In the genomic region with DNA sequence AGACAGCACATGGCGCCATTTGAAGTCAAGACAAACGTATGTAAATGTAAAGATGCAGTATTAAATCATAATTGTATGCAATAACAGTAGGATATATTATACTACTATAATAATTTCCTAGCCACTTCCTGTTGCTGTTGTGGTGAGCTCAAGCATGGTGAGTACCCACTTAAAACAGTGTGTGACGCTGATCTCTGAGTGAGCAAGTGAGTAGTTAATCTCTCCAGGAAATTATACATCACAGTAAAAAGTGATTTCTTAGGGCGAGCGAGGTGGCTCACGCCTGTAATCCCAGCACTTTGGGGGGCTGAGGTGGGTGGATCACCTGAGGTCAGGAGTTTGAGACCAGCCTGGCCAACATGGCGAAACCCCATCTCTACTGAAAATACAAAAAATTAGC, we compare ENCODE assay signal across 8 cellular contexts. TPM values are rescaled to one million over a fixed set of nuclear protein-coding genes. Genes with fewer than 3 reads are reported as not detected.
A peak's percentile ranks its signal among the peaks of the same experiment; 100 is the strongest.
DNase-seq lines count a peak whose midpoint lies in the region; ATAC-seq and TF ChIP-seq lines count a peak whose summit lies in the region.
"Not testable (repeated sequence)": the region's sequence is repeated elsewhere in the genome, so short reads cannot be mapped to it uniquely, and the experiment has no call there.

No MANE protein-coding gene starts in this region.

- peak overlapping the region; percentile 75 for H3K4me3 Mint-ChIP-seq in CD8-positive, alpha-beta T cell
- not testable (repeated sequence) for H3K4me3 Mint-ChIP-seq in activated CD4-positive, alpha-beta memory T cell treated with anti-CD3 and anti-CD28 coated beads, Interleukin-2, amount 10 ng/mL, durations not matched to agents 7 days and 5 days

- peak overlapping the region; percentile 95 for H3K27ac Mint-ChIP-seq in CD8-positive, alpha-beta T cell
- peak overlapping the region; percentile 90 for H3K27ac Mint-ChIP-seq in activated CD4-positive, alpha-beta memory T cell treated with anti-CD3 and anti-CD28 coated beads, Interleukin-2, amount 10 ng/mL, durations not matched to agents 7 days and 5 days

- H3K27ac ChIP-seq in CD8-positive, alpha-beta T cell (ENCODE audit: low read depth, low read length), result not testable (repeated sequence)

- ATAC-seq in CD8-positive, alpha-beta T cell, result peak; percentile 94

- intact Hi-C loops in CD8-positive, alpha-beta T cell (cut with DNase I, micrococcal nuclease), result loop anchor here (1.0 to 2.0 kb wide), 4 partner anchors 26 to 49 kb away; a partner anchor contains a TSS

- not testable (repeated sequence) for TF ChIP-seq CTCF in CD8-positive, alpha-beta T cell (IDR thresholded peaks at IDR 0.05)

- not testable (repeated sequence) for H3K36me3 ChIP-seq in CD8-positive, alpha-beta T cell (ENCODE audit: insufficient read depth, low read length)

- not testable (repeated sequence) for H3K27me3 Mint-ChIP-seq in CD8-positive, alpha-beta T cell (ENCODE audit: low read depth); activated CD4-positive, alpha-beta memory T cell treated with anti-CD3 and anti-CD28 coated beads, Interleukin-2, amount 10 ng/mL, durations not matched to agents 7 days and 5 days

- not testable (repeated sequence) for H3K36me3 Mint-ChIP-seq in CD8-positive, alpha-beta T cell; activated CD4-positive, alpha-beta memory T cell treated with anti-CD3 and anti-CD28 coated beads, Interleukin-2, amount 10 ng/mL, durations not matched to agents 7 days and 5 days (ENCODE audit: low read depth)

- POLR2A ChIA-PET in CD8-positive, alpha-beta T cell (lab: Charles Lee), result interaction anchor here (1.8 kb wide), 1 partner anchor 32 kb away, joined by 4 read pairs; no protein-coding TSS in a partner anchor
- POLR2A ChIA-PET in activated CD4-positive, alpha-beta memory T cell treated with anti-CD3 and anti-CD28 coated beads, Interleukin-2, amount 10 ng/mL, durations not matched to agents 7 days and 5 days (lab: Charles Lee), result interaction anchor here (0.8 to 1.4 kb wide), 2 partner anchors 145 to 146 kb away, joined by 4 read pairs; a partner anchor contains a TSS

- not testable (repeated sequence) for H3K9me3 ChIP-seq in CD8-positive, alpha-beta T cell (ENCODE audit: low read length)

- DNase-seq in CD8-positive, alpha-beta T cell, result peak; percentile 4 to 66 (median 43)
- DNase-seq in M059J (ENCODE audit: low read depth), result peak; percentile 56
- DNase-seq in T-helper 1 cell, result peak in 4 of 5 donors; percentile 16 to 65 (median 34)
- DNase-seq in activated CD4-positive, alpha-beta memory T cell treated with anti-CD3 and anti-CD28 coated beads, Interleukin-2, amount 10 ng/mL, durations not matched to agents 7 days and 5 days, result peak; percentile 58
- peak; percentile 74 for DNase-seq in activated effector memory CD4-positive, alpha-beta T cell treated with anti-CD3 and anti-CD28 coated beads, Interleukin-2, amount 50 U/mL, for 16 hours
- peak; percentile 6 for DNase-seq in effector CD8-positive, alpha-beta T cell (lab: John Stamatoyannopoulos, UW)
- peak; percentile 11 for DNase-seq in stimulated activated CD4-positive, alpha-beta T cell treated with anti-CD3 and anti-CD28 coated beads, Interleukin-12 subunit alpha, Interleukin-12 subunit beta, amount 100 ng/mL, for 4 hours
- peak; percentile 13 to 79 (median 48) for DNase-seq in stimulated activated naive CD4-positive, alpha-beta T cell (lab: John Stamatoyannopoulos, UW)

- H3K9me3 Mint-ChIP-seq in CD8-positive, alpha-beta T cell; activated CD4-positive, alpha-beta memory T cell treated with anti-CD3 and anti-CD28 coated beads, Interleukin-2, amount 10 ng/mL, durations not matched to agents 7 days and 5 days: not testable (repeated sequence)

- H3K4me3 ChIP-seq in CD8-positive, alpha-beta T cell (ENCODE audit: low read depth, low read length), result not testable (repeated sequence)

- peaks cover 32% of the 10 kb centered on the region for H3K4me1 ChIP-seq in CD8-positive, alpha-beta T cell (ENCODE audit: insufficient read depth, low read length)

- CTCF ChIA-PET in CD8-positive, alpha-beta T cell (lab: Charles Lee), result interaction anchor here (1.0 to 1.5 kb wide), 3 partner anchors 23 to 59 kb away, joined by 3 to 5 read pairs (median 4); no protein-coding TSS in a partner anchor
- CTCF ChIA-PET in activated CD4-positive, alpha-beta memory T cell treated with anti-CD3 and anti-CD28 coated beads, Interleukin-2, amount 10 ng/mL, durations not matched to agents 7 days and 5 days (lab: Charles Lee), result interaction anchor here (0.7 to 2.7 kb wide), 6 partner anchors 21 to 145 kb away, joined by 3 to 9 read pairs (median 5); a partner anchor contains a TSS

- H3K4me1 Mint-ChIP-seq in CD8-positive, alpha-beta T cell (ENCODE audit: low read depth), result peaks cover 46% of the 10 kb centered on the region
- peaks cover 54% of the 10 kb centered on the region for H3K4me1 Mint-ChIP-seq in activated CD4-positive, alpha-beta memory T cell treated with anti-CD3 and anti-CD28 coated beads, Interleukin-2, amount 10 ng/mL, durations not matched to agents 7 days and 5 days

- not testable (repeated sequence) for H3K27me3 ChIP-seq in CD8-positive, alpha-beta T cell (ENCODE audit: insufficient read depth, low read length)

RNA-seq across cellular contexts. Expression of a gene that starts 26.4 kb away (rescaled TPM):
- total RNA-seq in CD8-positive, alpha-beta T cell, result 1 to 10 TPM; 5.2 to 6.1 TPM
- total RNA-seq in M059J (2014; rRNA removed; shearing (Covaris generic)), result 0.94 and 1.1 TPM in 2 replicates
- 1 to 10 TPM; 1.8 to 2.4 TPM for total RNA-seq in activated CD4-positive, alpha-beta memory T cell treated with anti-CD3 and anti-CD28 coated beads, Interleukin-2, amount 10 ng/mL, durations not matched to agents 7 days and 5 days

RNA-seq across cellular contexts. Expression of a gene that starts 38.1 kb away (rescaled TPM):
- total RNA-seq in CD8-positive, alpha-beta T cell, result 10 to 100 TPM; 74.9 to 76.9 TPM
- total RNA-seq in M059J (2014; rRNA removed; shearing (Covaris generic)), result 14.5 and 29.3 TPM in 2 replicates
- 10 to 100 TPM; 30.8 to 32.8 TPM for total RNA-seq in activated CD4-positive, alpha-beta memory T cell treated with anti-CD3 and anti-CD28 coated beads, Interleukin-2, amount 10 ng/mL, durations not matched to agents 7 days and 5 days

RNA-seq across cellular contexts. Expression of a gene that starts 53.8 kb away (rescaled TPM):
- 1 to 10 TPM; 2.9 to 4.1 TPM for total RNA-seq in CD8-positive, alpha-beta T cell
- total RNA-seq in M059J (2014; rRNA removed; shearing (Covaris generic)), result not detected in 2 replicates
- 1 to 10 TPM in 1 of 2 experiments, under 1 TPM in 1; 0.50 to 2.7 TPM for total RNA-seq in activated CD4-positive, alpha-beta memory T cell treated with anti-CD3 and anti-CD28 coated beads, Interleukin-2, amount 10 ng/mL, durations not matched to agents 7 days and 5 days

Comparison
In these comparisons a context has a peak if more than half of its experiments do, and no peak if none do; other contexts are left out.
1. DNase-seq: peak in every context shown above with its lines; median percentile 74 in activated effector memory CD4-positive, alpha-beta T cell treated with anti-CD3 and anti-CD28 coated beads, Interleukin-2, amount 50 U/mL, for 16 hours; 58 in activated CD4-positive, alpha-beta memory T cell treated with anti-CD3 and anti-CD28 coated beads, Interleukin-2, amount 10 ng/mL, durations not matched to agents 7 days and 5 days; 56 in M059J; 48 in stimulated activated naive CD4-positive, alpha-beta T cell; 43 in CD8-positive, alpha-beta T cell; 34 in T-helper 1 cell; 11 in stimulated activated CD4-positive, alpha-beta T cell treated with anti-CD3 and anti-CD28 coated beads, Interleukin-12 subunit alpha, Interleukin-12 subunit beta, amount 100 ng/mL, for 4 hours; 6 in effector CD8-positive, alpha-beta T cell.